ENCODE assay signal across 8 cellular contexts in the genomic region with DNA sequence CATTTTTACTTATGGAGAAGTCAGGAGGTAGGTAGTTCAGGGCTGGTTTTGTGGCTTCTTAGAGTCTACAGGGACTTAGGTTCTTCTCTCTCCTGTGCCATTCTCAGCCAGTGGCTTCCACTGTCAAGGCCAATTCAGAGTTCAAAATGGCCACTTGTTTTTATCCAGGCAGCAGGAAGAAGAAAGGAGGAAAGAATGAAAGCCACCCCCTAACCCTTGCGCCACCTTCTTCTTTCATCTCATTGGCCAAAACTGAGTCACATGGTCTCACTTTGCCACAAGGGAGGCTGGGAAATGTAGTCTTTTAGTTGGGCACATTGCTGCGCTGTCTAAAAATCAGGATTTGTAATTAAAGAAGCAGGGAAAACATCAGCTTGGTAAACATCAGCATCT.
DNase-seq lines count a peak whose midpoint lies in the region; ATAC-seq, FAIRE-seq and TF ChIP-seq lines count a peak whose summit lies in the region.

No MANE protein-coding gene starts in this region.

- no peak for ATAC-seq in GM21529 (IDR thresholded peaks at IDR 0.05; ENCODE audit: unreplicated experiment)

- FAIRE-seq in keratinocyte (lab: Jason Lieb, UNC): peak; percentile 89

- 86% methylated on average over 1 to 2 of the region's 2 CpGs for WGBS in transverse colon (ENCODE audit: low coverage in 1 of 2), 2 donors
- 69 to 98% (median 87%) methylated on average over 2 of the region's 2 CpGs for WGBS in ovary, 3 donors

- peak; percentile 90 for DNase-seq in H7
- peak; percentile 68 for DNase-seq in NCI-H82 treated with DMSO at 0.1 percent for 48 hours (lab: John Stamatoyannopoulos, UW; ENCODE audit: unreplicated experiment)
- DNase-seq in amniotic epithelial cell (ENCODE audit: low read depth): peak; percentile 93
- no peak for DNase-seq in keratinocyte (ENCODE audit: low read depth, low spot score)
- no peak for DNase-seq in transverse colon
- no peak for DNase-seq in ovary

- H3K36me3 ChIP-seq in BLaER1 (no peaks in the 10 kb centered on the region), H7 (replicated peaks; ENCODE audit: control insufficient read depth, insufficient read depth, low read length) (no peaks in the 10 kb centered on the region), keratinocyte (ENCODE audit: control insufficient read depth in 2 of 2, extremely low read depth in 1 of 2, insufficient read depth in 2 of 2, low read length in 2 of 2) (no peaks in the 10 kb centered on the region), transverse colon (no peaks in the 10 kb centered on the region), ovary (no peaks in the 10 kb centered on the region)

- H3K27ac ChIP-seq in BLaER1 (peak overlapping the region; percentile 78), keratinocyte (ENCODE audit: control insufficient read depth, insufficient read depth, low read length) (no peak overlapping the region), transverse colon (peak overlapping the region in 3 of 4 donors; percentile 2 to 70 (median 54)), ovary (no peak overlapping the region)

- H3K4me1 ChIP-seq in BLaER1 (peaks cover 89% of the 10 kb centered on the region), keratinocyte (ENCODE audit: control insufficient read depth, extremely low read depth, insufficient read depth, low read length) (peaks cover 37% of the 10 kb centered on the region), transverse colon (peaks cover 0 to 15% (median 7%) of the 10 kb centered on the region in 4 donors), ovary (ENCODE audit: insufficient read depth) (peaks cover 2% of the 10 kb centered on the region)

- dilution Hi-C loops in keratinocyte (cut with MboI; ENCODE audit: extremely low pct_ligation_motif_present, low sequenced_read_pairs): no loop called here

- H2AFZ ChIP-seq in keratinocyte (ENCODE audit: control insufficient read depth, low read length): peak overlapping the region; percentile 59

- H3K9me3 ChIP-seq in BLaER1 (no peaks in the 10 kb centered on the region; the same call in 1 of the 2 replicates), keratinocyte (ENCODE audit: control insufficient read depth, low read depth, low read length) (no peaks in the 10 kb centered on the region), transverse colon (no peaks in the 10 kb centered on the region), ovary (no peaks in the 10 kb centered on the region)

- H3K4me3 ChIP-seq in BLaER1 (no peak overlapping the region), H7 (ENCODE audit: insufficient read depth, low read depth, low read length) (no peak overlapping the region), keratinocyte (ENCODE audit: control insufficient read depth in 2 of 3, extremely low read depth in 1 of 3, insufficient read depth in 2 of 3, low read depth in 1 of 3, low read length in 3 of 3) (no peak overlapping the region), transverse colon (no peak overlapping the region), ovary (no peak overlapping the region)

- intact Hi-C loops in transverse colon (cut with DNase I; ENCODE audit: low total_unique reads) (no loop called here), ovary (cut with DNase I) (no loop called here)

- TF ChIP-seq CTCF in keratinocyte (optimal IDR thresholded peaks at IDR 0.05 in 1 of 3, IDR thresholded peaks at IDR 0.05 in 1 of 3, conservative IDR thresholded peaks at IDR 0.05 in 1 of 3; ENCODE audit: extremely low read depth in 1 of 3, insufficient read depth in 2 of 3, low read length in 3 of 3) (no peak), transverse colon (IDR thresholded peaks at IDR 0.05) (no peak), ovary (IDR thresholded peaks at IDR 0.05) (no peak)

- TF ChIP-seq POLR2A in transverse colon (IDR thresholded peaks at IDR 0.05) (no peak), ovary (IDR thresholded peaks at IDR 0.05) (no peak)

- H3K27me3 ChIP-seq in BLaER1 (no peaks in the 10 kb centered on the region), H7 (ENCODE audit: control insufficient read depth, insufficient read depth, low read length) (no peaks in the 10 kb centered on the region), keratinocyte (ENCODE audit: control insufficient read depth, extremely low read depth, insufficient read depth, low read length) (no peaks in the 10 kb centered on the region), transverse colon (no peaks in the 10 kb centered on the region), ovary (no peaks in the 10 kb centered on the region)

- H3K9me1 ChIP-seq in keratinocyte (ENCODE audit: control insufficient read depth, extremely low read depth, insufficient read depth, low read length): no peaks in the 10 kb centered on the region

- H3K79me2 ChIP-seq in keratinocyte (ENCODE audit: control insufficient read depth, insufficient read depth, low read length): no peaks in the 10 kb centered on the region

- H4K20me1 ChIP-seq in BLaER1 (no peaks in the 10 kb centered on the region), keratinocyte (ENCODE audit: control insufficient read depth, extremely low read depth, insufficient read depth, low read length) (no peaks in the 10 kb centered on the region)

- H3K9ac ChIP-seq in BLaER1 (no peak overlapping the region), keratinocyte (ENCODE audit: control insufficient read depth, extremely low read depth, insufficient read depth, low read length) (no peak overlapping the region)

- in situ Hi-C loops in transverse colon (cut with MboI; ENCODE audit: low pct_ligation_motif_present in 1 of 4, low pct_unique_long_range_greater_than_20kb in 1 of 4, low sequenced_read_pairs in 3 of 4): no loop called here

- peak overlapping the region; percentile 79 for H3K4me2 ChIP-seq in BLaER1
- no peak overlapping the region for H3K4me2 ChIP-seq in keratinocyte (ENCODE audit: control insufficient read depth, extremely low read depth, insufficient read depth, low read depth, low read length)

- TF ChIP-seq EP300 in transverse colon (IDR thresholded peaks at IDR 0.05; ENCODE audit: low read depth) (no peak), ovary (IDR thresholded peaks at IDR 0.05) (no peak)

Comparison
In these comparisons a context has a peak if more than half of its experiments do, and no peak if none do; other contexts are left out.
1. H3K27ac ChIP-seq: peak in BLaER1 (single experiment) and transverse colon (3 of 4); none in keratinocyte (single experiment) and ovary (0 of 2).
2. DNase-seq: peak in H7 (single experiment), NCI-H82 treated with DMSO at 0.1 percent for 48 hours (single experiment) and amniotic epithelial cell (single experiment); none in keratinocyte (single experiment), transverse colon (single experiment) and ovary (0 of 5).